ENCODE assay signal across 8 cellular contexts in genomic region chr7:112411186-112411795, GRCh38. TPM values are rescaled to one million over a fixed set of nuclear protein-coding genes. Genes with fewer than 3 reads are reported as not detected.
DNase-seq lines count a peak whose midpoint lies in the region; ATAC-seq, FAIRE-seq and TF ChIP-seq lines count a peak whose summit lies in the region.

No MANE protein-coding gene starts in this region.

- H3K9ac ChIP-seq in DND-41 (ENCODE audit: low read depth, low read length): no peak overlapping the region

- no peak overlapping the region for H3K27ac ChIP-seq in DND-41 (ENCODE audit: low read length)

- DNase-seq in DND-41 (no peak), NCI-H2107 treated with DMSO at 0.1 percent for 48 hours (lab: John Stamatoyannopoulos, UW; ENCODE audit: unreplicated experiment) (peak; percentile 23), choroid plexus epithelial cell (ENCODE audit: low read depth) (peak; percentile 81), midbrain (lab: John Stamatoyannopoulos, UW) (peak; percentile 41), GM12891 (ENCODE audit: insufficient read length, low spot score) (no peak), KG1 (lab: John Stamatoyannopoulos, UW) (no peak)

- TF ChIP-seq POLR2A in GM12891 (IDR thresholded peaks at IDR 0.05; ENCODE audit: low read depth, low read length): no peak

- ATAC-seq in DND-41 (ENCODE audit: insufficient read depth, low read depth) (no peak), HG03159 (IDR thresholded peaks at IDR 0.05; ENCODE audit: unreplicated experiment) (no peak), HG03521 (IDR thresholded peaks at IDR 0.05; ENCODE audit: unreplicated experiment) (no peak)

- no peak overlapping the region for H2AFZ ChIP-seq in DND-41 (ENCODE audit: low read depth, low read length)

- H3K4me1 ChIP-seq in DND-41 (ENCODE audit: insufficient read depth, low read length): peaks cover 16% of the 10 kb centered on the region

- H3K27me3 ChIP-seq in DND-41 (ENCODE audit: insufficient read depth, low read length, poor library complexity): no peaks in the 10 kb centered on the region

- no peaks in the 10 kb centered on the region for H3K36me3 ChIP-seq in DND-41 (ENCODE audit: insufficient read depth, low read length)

- TF ChIP-seq CTCF in DND-41 (IDR thresholded peaks at IDR 0.05; ENCODE audit: borderline replicate concordance, extremely low read depth, low read length, poor library complexity, severe bottlenecking) (peak; percentile 55), choroid plexus epithelial cell (conservative IDR thresholded peaks at IDR 0.05; ENCODE audit: low read depth, low read length) (peak; percentile 87)

- H3K9me3 ChIP-seq in DND-41 (ENCODE audit: insufficient read depth, low read length, severe bottlenecking): no peaks in the 10 kb centered on the region

- no peak overlapping the region for H3K4me2 ChIP-seq in DND-41 (ENCODE audit: insufficient read depth, low read length)

- no peaks in the 10 kb centered on the region for H3K79me2 ChIP-seq in DND-41 (ENCODE audit: insufficient read depth, low read length)

- H3K4me3 ChIP-seq in DND-41 (ENCODE audit: low read depth in 1 of 2, low read length in 2 of 2) (no peak overlapping the region), choroid plexus epithelial cell (ENCODE audit: low read depth, low read length) (no peak overlapping the region)

- FAIRE-seq in GM12891 (lab: Jason Lieb, UNC): no peak

- H4K20me1 ChIP-seq in DND-41 (ENCODE audit: insufficient read depth, low read length): no peaks in the 10 kb centered on the region

TF ChIP-seq in GM12891, 5 proteins besides CTCF, POLR2A, EP300 and RAD21:
- no peak for TF ChIP-seq SPI1 (IDR thresholded peaks at IDR 0.05; ENCODE audit: low read depth, low read length)
- no peak for TF ChIP-seq TAF1 (IDR thresholded peaks at IDR 0.05; ENCODE audit: low read depth, low read length)
- TF ChIP-seq POU2F2 (IDR thresholded peaks at IDR 0.05; ENCODE audit: low read depth, low read length): no peak
- no peak for TF ChIP-seq PAX5 (IDR thresholded peaks at IDR 0.05; ENCODE audit: insufficient read depth, low read length, severe bottlenecking)
- TF ChIP-seq POLR2AphosphoS5 (IDR thresholded peaks at IDR 0.05; ENCODE audit: low read depth, low read length): no peak

RNA-seq across cellular contexts. Expression of gene IFRD1, which starts 39.0 kb away (rescaled TPM):
- 20.4 TPM for polyA plus RNA-seq in GM12891 (2012; ENCODE audit: low read depth, missing spikeins)

Comparison
In these comparisons a context has a peak if more than half of its experiments do, and no peak if none do; other contexts are left out.
1. DNase-seq: peak in NCI-H2107 treated with DMSO at 0.1 percent for 48 hours (single experiment), choroid plexus epithelial cell (single experiment) and midbrain (single experiment); none in DND-41 (single experiment), GM12891 (single experiment) and KG1 (single experiment).